In genomic region chr16:1089439-1089821, GRCh38 we compare ENCODE assay signal across 23 cellular contexts. TPM values are rescaled to one million over a fixed set of nuclear protein-coding genes. Genes with fewer than 3 reads are reported as not detected.
DNase-seq lines count a peak whose midpoint lies in the region; ATAC-seq and TF ChIP-seq lines count a peak whose summit lies in the region.
"Had no signal": no experiment of that assay in that cellular context is flagged by ENCODE, and none has a peak within 500 bp of the region (broad histone marks: within the 10 kb centered on the region; RNA-seq: fewer than 3 reads in every experiment).

No MANE protein-coding gene starts in this region.

- DNase-seq in RWPE1 (ENCODE audit: low spot score) (no peak), upper lobe of right lung (no peak), COR-L47 (lab: John Stamatoyannopoulos, UW) (no peak)
- no peak for DNase-seq in stimulated activated effector memory CD8-positive, alpha-beta T cell treated with anti-CD3 and anti-CD28 coated beads, Interleukin-12 subunit alpha, Interleukin-12 subunit beta, amount 100 ng/mL, for 72 hours (ENCODE audit: low spot score in 2 of 2)
- DNase-seq: activated CD4-positive, alpha-beta T cell treated with anti-CD3 and anti-CD28 coated beads for 4 hours; CD8-positive, alpha-beta T cell; DMS79; effector memory CD8-positive, alpha-beta T cell; NCI-H1105; NCI-H2029 treated with DMSO at 0.1 percent for 48 hours; NCI-H446; occipital lobe; sigmoid colon; thyroid gland had no signal

- no peak for TF ChIP-seq CTCF in RWPE1 (conservative IDR thresholded peaks at IDR 0.05; ENCODE audit: low read depth)
- no peak for TF ChIP-seq CTCF in gastroesophageal sphincter (IDR thresholded peaks at IDR 0.05)
- no peak for TF ChIP-seq CTCF in upper lobe of right lung (IDR thresholded peaks at IDR 0.05)

- peaks cover 11% of the 10 kb centered on the region for H3K36me3 Mint-ChIP-seq in stimulated activated effector memory CD8-positive, alpha-beta T cell treated with anti-CD3 and anti-CD28 coated beads, Interleukin-12 subunit alpha, Interleukin-12 subunit beta, amount 100 ng/mL, for 72 hours
- H3K36me3 Mint-ChIP-seq: CD8-positive, alpha-beta T cell had no signal

- peaks cover 5% of the 10 kb centered on the region for H3K4me1 Mint-ChIP-seq in stimulated activated effector memory CD8-positive, alpha-beta T cell treated with anti-CD3 and anti-CD28 coated beads, Interleukin-12 subunit alpha, Interleukin-12 subunit beta, amount 100 ng/mL, for 72 hours
- H3K4me1 Mint-ChIP-seq: activated naive CD4-positive, alpha-beta T cell treated with anti-CD3 and anti-CD28 coated beads, Interleukin-2, amount 50 U/mL, for 24 hours had no signal

- no CpG with 5 or more reads among the region's 17 CpGs for WGBS in gastroesophageal sphincter (ENCODE audit: low coverage in 1 of 2), 2 donors

- POLR2A ChIA-PET in RWPE1 (lab: Yijun Ruan, JAX; ENCODE audit: low non-redundant PET), result no interaction called here

- H3K4me3 ChIP-seq in gastroesophageal sphincter (peak overlapping the region in 1 of 2 donors; percentile 19), mucosa of rectum (ENCODE audit: low read length in 2 of 2) (peak overlapping the region; percentile 44 to 74), upper lobe of right lung (no peak overlapping the region)
- H3K4me3 ChIP-seq: lung, thyroid gland had no signal

- TF ChIP-seq EP300 in gastroesophageal sphincter (IDR thresholded peaks at IDR 0.05), result no peak

- CTCF ChIA-PET in RWPE1 (lab: Yijun Ruan, JAX), result interaction anchor here (0.6 kb wide), 2 partner anchors 35 to 48 kb away, joined by 3 read pairs; no protein-coding TSS in a partner anchor

- no peaks in the 10 kb centered on the region for H3K36me3 ChIP-seq in gastroesophageal sphincter
- H3K36me3 ChIP-seq in mucosa of rectum (ENCODE audit: control insufficient read depth in 2 of 2, insufficient read depth in 2 of 2, low read length in 2 of 2), result no peaks in the 10 kb centered on the region
- H3K36me3 ChIP-seq in upper lobe of right lung, result no peaks in the 10 kb centered on the region
- H3K36me3 ChIP-seq: sigmoid colon, thyroid gland had no signal

- ATAC-seq in gastroesophageal sphincter, result peak; percentile 20
- peak; percentile 14 for ATAC-seq in upper lobe of right lung
- no peak for ATAC-seq in stimulated activated effector memory CD8-positive, alpha-beta T cell treated with anti-CD3 and anti-CD28 coated beads, Interleukin-12 subunit alpha, Interleukin-12 subunit beta, amount 100 ng/mL, for 72 hours
- ATAC-seq in HG03457 (IDR thresholded peaks at IDR 0.05; ENCODE audit: unreplicated experiment), result no peak
- ATAC-seq: CD8-positive, alpha-beta T cell; effector memory CD8-positive, alpha-beta T cell had no signal

- H3K4me3 Mint-ChIP-seq in stimulated activated effector memory CD8-positive, alpha-beta T cell treated with anti-CD3 and anti-CD28 coated beads, Interleukin-12 subunit alpha, Interleukin-12 subunit beta, amount 100 ng/mL, for 72 hours, result no peak overlapping the region
- H3K4me3 Mint-ChIP-seq: activated naive CD4-positive, alpha-beta T cell treated with anti-CD3 and anti-CD28 coated beads, Interleukin-2, amount 50 U/mL, for 24 hours; activated T-helper 1 cell treated with anti-CD3 and anti-CD28 coated beads, Interleukin-12 subunit alpha, Interleukin-12 subunit beta, Interleukin-2, Interleukin-4 antibody, amounts not matched to agents 30 ng/mL and 10 ng/mL and 1 ng/mL, durations not matched to agents 14 hours and 24 hours and 36 hours; CD8-positive, alpha-beta T cell; effector memory CD8-positive, alpha-beta T cell had no signal

- no peak for TF ChIP-seq POLR2A in gastroesophageal sphincter (IDR thresholded peaks at IDR 0.05)

- peaks cover 0 to 20% (median 0%) of the 10 kb centered on the region in 3 donors for H3K9me3 ChIP-seq in gastroesophageal sphincter
- H3K9me3 ChIP-seq in mucosa of rectum (ENCODE audit: control insufficient read depth in 2 of 2, low read length in 2 of 2), result peaks cover 0 to 11% of the 10 kb centered on the region in 2 donors
- no peaks in the 10 kb centered on the region for H3K9me3 ChIP-seq in upper lobe of right lung
- H3K9me3 ChIP-seq: thyroid gland had no signal

- H3K9ac ChIP-seq in mucosa of rectum (ENCODE audit: low read depth in 1 of 2, low read length in 2 of 2), result peak overlapping the region in 1 of 2 donors; percentile 40

- H3K4me1 ChIP-seq in gastroesophageal sphincter, result peaks cover 0 to 25% (median 8%) of the 10 kb centered on the region in 3 donors
- peaks cover 15 to 20% of the 10 kb centered on the region in 2 donors for H3K4me1 ChIP-seq in mucosa of rectum (ENCODE audit: control insufficient read depth in 2 of 2, insufficient read depth in 2 of 2, low read length in 2 of 2)
- no peaks in the 10 kb centered on the region for H3K4me1 ChIP-seq in upper lobe of right lung
- H3K4me1 ChIP-seq: thyroid gland had no signal

- H3K27ac Mint-ChIP-seq in stimulated activated effector memory CD8-positive, alpha-beta T cell treated with anti-CD3 and anti-CD28 coated beads, Interleukin-12 subunit alpha, Interleukin-12 subunit beta, amount 100 ng/mL, for 72 hours, result no peak overlapping the region
- H3K27ac Mint-ChIP-seq: activated naive CD4-positive, alpha-beta T cell treated with anti-CD3 and anti-CD28 coated beads, Interleukin-2, amount 50 U/mL, for 24 hours; activated T-helper 1 cell treated with anti-CD3 and anti-CD28 coated beads, Interleukin-12 subunit alpha, Interleukin-12 subunit beta, Interleukin-2, Interleukin-4 antibody, amounts not matched to agents 30 ng/mL and 10 ng/mL and 1 ng/mL, durations not matched to agents 14 hours and 24 hours and 36 hours; CD8-positive, alpha-beta T cell; effector memory CD8-positive, alpha-beta T cell had no signal

- peaks cover 78% of the 10 kb centered on the region for H3K27me3 ChIP-seq in gastroesophageal sphincter
- H3K27me3 ChIP-seq in mucosa of rectum (ENCODE audit: control insufficient read depth in 2 of 2, insufficient read depth in 2 of 2, low read length in 2 of 2), result peaks cover 0 to 3% of the 10 kb centered on the region in 2 donors
- peaks cover 47% of the 10 kb centered on the region for H3K27me3 ChIP-seq in upper lobe of right lung

- H3K9me3 Mint-ChIP-seq in stimulated activated effector memory CD8-positive, alpha-beta T cell treated with anti-CD3 and anti-CD28 coated beads, Interleukin-12 subunit alpha, Interleukin-12 subunit beta, amount 100 ng/mL, for 72 hours, result peaks cover 4% of the 10 kb centered on the region
- H3K9me3 Mint-ChIP-seq: activated naive CD4-positive, alpha-beta T cell treated with anti-CD3 and anti-CD28 coated beads, Interleukin-2, amount 50 U/mL, for 24 hours had no signal

- intact Hi-C loops in upper lobe of right lung (cut with DNase I), result no loop called here

- H3K27ac ChIP-seq in RWPE1 (peak overlapping the region; percentile 91), gastroesophageal sphincter (no peak overlapping the region), mucosa of rectum (ENCODE audit: low read depth in 2 of 2, low read length in 2 of 2) (peak overlapping the region; percentile 52 to 56), upper lobe of right lung (no peak overlapping the region)
- H3K27ac ChIP-seq: sigmoid colon, thyroid gland had no signal

RNA-seq across cellular contexts. Expression of gene C1QTNF8, which starts 6.6 kb away (rescaled TPM):
- total RNA-seq in gastroesophageal sphincter (not detected), upper lobe of right lung (not detected)
- total RNA-seq: activated T-helper 1 cell treated with anti-CD3 and anti-CD28 coated beads, Interleukin-12 subunit alpha, Interleukin-12 subunit beta, Interleukin-2, Interleukin-4 antibody, amounts not matched to agents 30 ng/mL and 10 ng/mL and 1 ng/mL, durations not matched to agents 14 hours and 24 hours and 36 hours; CD8-positive, alpha-beta T cell; chondrocyte; H4; LHCN-M2; occipital lobe; sigmoid colon; thyroid gland had no signal

RNA-seq across cellular contexts. Expression of gene SSTR5, which starts 16.9 kb away (rescaled TPM):
- total RNA-seq in gastroesophageal sphincter (not detected), upper lobe of right lung (not detected)
- total RNA-seq: activated T-helper 1 cell treated with anti-CD3 and anti-CD28 coated beads, Interleukin-12 subunit alpha, Interleukin-12 subunit beta, Interleukin-2, Interleukin-4 antibody, amounts not matched to agents 30 ng/mL and 10 ng/mL and 1 ng/mL, durations not matched to agents 14 hours and 24 hours and 36 hours; CD8-positive, alpha-beta T cell; chondrocyte; H4; sigmoid colon; thyroid gland had no signal

Comparison
In these comparisons a context has a peak if more than half of its experiments do, and no peak if none do; other contexts are left out.
1. H3K27ac ChIP-seq: peak in RWPE1 (single experiment) and mucosa of rectum (2 of 2); none in gastroesophageal sphincter (0 of 4) and upper lobe of right lung (single experiment).
2. ATAC-seq: peak in gastroesophageal sphincter (single experiment) and upper lobe of right lung (single experiment); none in stimulated activated effector memory CD8-positive, alpha-beta T cell treated with anti-CD3 and anti-CD28 coated beads, Interleukin-12 subunit alpha, Interleukin-12 subunit beta, amount 100 ng/mL, for 72 hours (single experiment) and HG03457 (single experiment).